ENCODE assay signal across 10 cellular contexts in the genomic region with DNA sequence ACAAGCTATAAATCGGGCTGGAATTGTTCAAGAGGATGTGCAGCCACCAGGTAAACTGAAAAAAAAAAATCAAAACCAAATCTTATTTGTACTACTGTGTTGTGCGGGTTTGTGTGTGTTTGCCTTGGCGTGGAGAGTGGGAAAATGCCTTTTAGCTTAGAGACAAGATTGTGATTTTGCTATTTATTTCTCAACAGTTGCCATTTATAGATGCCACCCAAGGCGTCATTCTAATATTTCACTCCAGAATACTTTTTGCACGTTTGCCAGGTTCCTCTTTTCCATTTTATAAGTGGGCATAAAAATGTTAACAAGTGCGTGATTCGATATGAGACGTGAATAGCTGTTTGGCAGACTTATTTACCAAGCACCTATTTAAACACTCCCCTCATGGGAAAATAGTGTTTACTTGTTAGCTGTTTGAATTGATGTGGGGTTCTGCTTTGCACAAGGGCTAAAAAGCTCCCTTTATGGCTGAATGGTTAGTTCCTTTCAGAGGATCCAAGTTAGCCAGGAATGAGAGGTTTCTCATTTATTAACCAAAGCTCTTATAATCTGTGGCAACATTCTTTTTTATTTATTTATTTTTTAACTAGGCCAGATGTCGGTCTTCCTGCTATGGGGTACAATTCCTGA. TPM values are rescaled to one million over a fixed set of nuclear protein-coding genes. Genes with fewer than 3 reads are reported as not detected.
DNase-seq lines count a peak whose midpoint lies in the region; ATAC-seq and TF ChIP-seq lines count a peak whose summit lies in the region.
"Had no signal": no experiment of that assay in that cellular context is flagged by ENCODE, and none has a peak within 500 bp of the region (broad histone marks: within the 10 kb centered on the region; RNA-seq: fewer than 3 reads in every experiment).

No MANE protein-coding gene starts in this region.

- no peak for ATAC-seq in GM21717 (IDR thresholded peaks at IDR 0.05; ENCODE audit: unreplicated experiment)

- H3K27ac ChIP-seq in coronary artery = peak overlapping the region in 1 of 2 donors; percentile 47
- H3K27ac ChIP-seq: C4-2B had no signal

- no peak for TF ChIP-seq CTCF in coronary artery (IDR thresholded peaks at IDR 0.05)

- peak overlapping the region; percentile 16 for H3K4me3 ChIP-seq in coronary artery

- peak; percentile 91 for DNase-seq in DMS153 treated with DMSO at 0.1 percent for 48 hours (lab: John Stamatoyannopoulos, UW; ENCODE audit: unreplicated experiment)
- peak; percentile 93 for DNase-seq in NCI-H2029 treated with DMSO at 0.1 percent for 48 hours (lab: John Stamatoyannopoulos, UW)
- DNase-seq in coronary artery (ENCODE audit: low spot score) = no peak
- DNase-seq in renal cortical epithelial cell (ENCODE audit: low read depth) = peak; percentile 22
- DNase-seq in KBM-7 = no peak
- DNase-seq in COLO829 (ENCODE audit: low spot score) = no peak
- no peak for DNase-seq in stimulated activated CD4-positive, alpha-beta T cell treated with anti-CD3 and anti-CD28 coated beads, Interleukin-12 subunit alpha, Interleukin-12 subunit beta, amount 100 ng/mL, for 4 hours
- DNase-seq: cortex of kidney had no signal

- in situ Hi-C loops in KBM-7 (cut with MboI; ENCODE audit: low pct_unique_long_range_greater_than_20kb, low sequenced_read_pairs) = no loop called here

RNA-seq across cellular contexts. Expression of gene SMIM20, which starts 14.4 kb away (rescaled TPM):
- total RNA-seq in renal cortical epithelial cell = 28.3 and 39.2 TPM in 2 replicates

Comparison
In these comparisons a context has a peak if more than half of its experiments do, and no peak if none do; other contexts are left out.
1. DNase-seq: peak in DMS153 treated with DMSO at 0.1 percent for 48 hours (single experiment), NCI-H2029 treated with DMSO at 0.1 percent for 48 hours (single experiment) and renal cortical epithelial cell (single experiment); none in coronary artery (single experiment), KBM-7 (single experiment), COLO829 (single experiment) and stimulated activated CD4-positive, alpha-beta T cell treated with anti-CD3 and anti-CD28 coated beads, Interleukin-12 subunit alpha, Interleukin-12 subunit beta, amount 100 ng/mL, for 4 hours (single experiment).